8 cellular contexts compared by ENCODE assay signal in genomic region chr14:52131640-52132320, GRCh38.
DNase-seq lines count a peak whose midpoint lies in the region; ATAC-seq, FAIRE-seq and TF ChIP-seq lines count a peak whose summit lies in the region.

No MANE protein-coding gene starts in this region.

- H3K4me1 ChIP-seq in HAP-1 (peaks cover 4% of the 10 kb centered on the region), gastroesophageal sphincter (peaks cover 0 to 7% (median 0%) of the 10 kb centered on the region in 3 donors)

- H3K4me3 ChIP-seq in HAP-1 (no peak overlapping the region), gastroesophageal sphincter (no peak overlapping the region)

- FAIRE-seq in urothelium cell line (lab: Jason Lieb, UNC), result peak; percentile 85

- TF ChIP-seq CTCF in gastroesophageal sphincter (IDR thresholded peaks at IDR 0.05) (peak; percentile 55 to 78 (median 70)), omental fat pad (IDR thresholded peaks at IDR 0.05) (peak in 1 of 3 donors; percentile 58)

- in situ Hi-C loops in HAP-1 (cut with MboI; ENCODE audit: low sequenced_read_pairs), result loop anchor here (10.0 to 25.0 kb wide), 3 partner anchors 137 to 844 kb away; no protein-coding TSS in a partner anchor

- no peak overlapping the region for H3K4me3 Mint-ChIP-seq in activated T-cell treated with anti-CD3 and anti-CD28 coated beads, Interleukin-2, amount 50 U/mL, for 4 hours

- H3K27me3 Mint-ChIP-seq in activated T-cell treated with anti-CD3 and anti-CD28 coated beads, Interleukin-2, amount 50 U/mL, for 4 hours (ENCODE audit: low read depth), result peaks cover 4% of the 10 kb centered on the region

- H3K9me3 Mint-ChIP-seq in activated T-cell treated with anti-CD3 and anti-CD28 coated beads, Interleukin-2, amount 50 U/mL, for 4 hours, result peaks cover 11% of the 10 kb centered on the region

- DNase-seq in AML-193 (lab: John Stamatoyannopoulos, UW) (peak; percentile 32 to 50), HAP-1 (ENCODE audit: low spot score in 2 of 2) (peak; percentile 88 to 95), NCI-H524 (lab: John Stamatoyannopoulos, UW) (peak; percentile 97 to 99), omental fat pad (ENCODE audit: low spot score) (no peak), urothelium cell line (ENCODE audit: low spot score) (peak; percentile 95)
- no peak for DNase-seq in activated T-cell treated with anti-CD3 and anti-CD28 coated beads, Interleukin-2, amount 50 U/mL, for 4 hours

- TF ChIP-seq EP300 in gastroesophageal sphincter (IDR thresholded peaks at IDR 0.05), result no peak

- H3K36me3 Mint-ChIP-seq in activated T-cell treated with anti-CD3 and anti-CD28 coated beads, Interleukin-2, amount 50 U/mL, for 4 hours (ENCODE audit: insufficient read depth), result no peaks in the 10 kb centered on the region

- no peak overlapping the region for H3K27ac ChIP-seq in gastroesophageal sphincter

- no peaks in the 10 kb centered on the region; the same call in 1 of the 2 replicates for H3K9me3 ChIP-seq in HAP-1
- H3K9me3 ChIP-seq in gastroesophageal sphincter, result peaks cover 0 to 10% (median 0%) of the 10 kb centered on the region in 3 donors

- 24 to 37% methylated on average over 9 to 11 of the region's 13 CpGs for WGBS in gastroesophageal sphincter (ENCODE audit: low coverage in 1 of 2), 2 donors

- no peaks in the 10 kb centered on the region for H3K27me3 ChIP-seq in HAP-1 (ENCODE audit: low read depth)
- H3K27me3 ChIP-seq in gastroesophageal sphincter, result no peaks in the 10 kb centered on the region

- H3K4me1 Mint-ChIP-seq in activated T-cell treated with anti-CD3 and anti-CD28 coated beads, Interleukin-2, amount 50 U/mL, for 4 hours (ENCODE audit: low read depth), result peaks cover 8% of the 10 kb centered on the region

- H3K36me3 ChIP-seq in HAP-1 (replicated peaks), result no peaks in the 10 kb centered on the region
- no peaks in the 10 kb centered on the region for H3K36me3 ChIP-seq in gastroesophageal sphincter

- peak; percentile 53 to 56 for ATAC-seq in activated T-cell treated with anti-CD3 and anti-CD28 coated beads, Interleukin-2, amount 50 U/mL, for 4 hours
- ATAC-seq in gastroesophageal sphincter, result peak; percentile 77
- peak; percentile 84 for ATAC-seq in omental fat pad (ENCODE audit: low FRiP score)
- ATAC-seq in HG02852 (IDR thresholded peaks at IDR 0.05; ENCODE audit: unreplicated experiment), result no peak

- no peak for TF ChIP-seq POLR2A in gastroesophageal sphincter (IDR thresholded peaks at IDR 0.05)

Comparison
In these comparisons a context has a peak if more than half of its experiments do, and no peak if none do; other contexts are left out.
1. DNase-seq: peak in AML-193 (2 of 2), HAP-1 (2 of 2), NCI-H524 (2 of 2) and urothelium cell line (single experiment); none in activated T-cell treated with anti-CD3 and anti-CD28 coated beads, Interleukin-2, amount 50 U/mL, for 4 hours (single experiment) and omental fat pad (single experiment).